15 cellular contexts compared by ENCODE assay signal in genomic region chr19:40414536-40415535, GRCh38. TPM values are rescaled to one million over a fixed set of nuclear protein-coding genes. Genes with fewer than 3 reads are reported as not detected.
DNase-seq lines count a peak whose midpoint lies in the region; ATAC-seq and TF ChIP-seq lines count a peak whose summit lies in the region.
"Had no signal": no experiment of that assay in that cellular context is flagged by ENCODE, and none has a peak within 500 bp of the region (broad histone marks: within the 10 kb centered on the region; RNA-seq: fewer than 3 reads in every experiment).

No MANE protein-coding gene starts in this region.

- H3F3A ChIP-seq in neural progenitor cell (ENCODE audit: low read depth) = peaks cover 7% of the 10 kb centered on the region

- no peak overlapping the region for H3K4me3 Mint-ChIP-seq in neural progenitor cell
- no peak overlapping the region for H3K4me3 Mint-ChIP-seq in activated CD4-positive, alpha-beta memory T cell treated with anti-CD3 and anti-CD28 coated beads, Interleukin-2, amount 10 ng/mL, durations not matched to agents 7 days and 5 days
- H3K4me3 Mint-ChIP-seq: mesothelial cell of epicardium had no signal

- H3K9me3 Mint-ChIP-seq in neural progenitor cell = no peaks in the 10 kb centered on the region
- H3K9me3 Mint-ChIP-seq in activated CD4-positive, alpha-beta memory T cell treated with anti-CD3 and anti-CD28 coated beads, Interleukin-2, amount 10 ng/mL, durations not matched to agents 7 days and 5 days = no peaks in the 10 kb centered on the region
- H3K9me3 Mint-ChIP-seq: activated naive CD4-positive, alpha-beta T cell treated with anti-CD3 and anti-CD28 coated beads, Interleukin-2, amount 50 U/mL, for 72 hours; mesothelial cell of epicardium had no signal

- H3K27ac ChIP-seq in BLaER1 treated with 17β-estradiol and CSF1 and Interleukin-3, amounts not matched to agents 10 nM and 100 nM = peak overlapping the region in 8 of 11 experiments; percentile 23 to 85 (median 43); a peak in 12 of 22 replicates
- H3K27ac ChIP-seq in neural progenitor cell = no peak overlapping the region
- H3K27ac ChIP-seq: cardiac muscle cell, foreskin keratinocyte, stomach had no signal

- H3K9ac ChIP-seq in BLaER1 treated with 17β-estradiol and CSF1 and Interleukin-3, amounts not matched to agents 10 nM and 100 nM = peak overlapping the region in 5 of 11 experiments; percentile 1 to 45 (median 24); a peak in 5 of 22 replicates
- H3K9ac ChIP-seq in neural progenitor cell = no peak overlapping the region

- no peak overlapping the region for H3K4me3 ChIP-seq in BLaER1 treated with 17β-estradiol and CSF1 and Interleukin-3, amounts not matched to agents 10 nM and 100 nM
- H3K4me3 ChIP-seq in neural progenitor cell = no peak overlapping the region
- H3K4me3 ChIP-seq: cardiac muscle cell, stomach had no signal

- TF ChIP-seq CTCF in neural progenitor cell (IDR thresholded peaks at IDR 0.05) = no peak

- no peaks in the 10 kb centered on the region; a peak in 1 of 22 replicates for H3K27me3 ChIP-seq in BLaER1 treated with 17β-estradiol and CSF1 and Interleukin-3, amounts not matched to agents 10 nM and 100 nM
- H3K27me3 ChIP-seq in neural progenitor cell = no peaks in the 10 kb centered on the region
- H3K27me3 ChIP-seq: cardiac muscle cell, foreskin keratinocyte, stomach had no signal

- peak overlapping the region; percentile 22 for H2AFZ ChIP-seq in neural progenitor cell (replicated peaks)

- H3K4me1 Mint-ChIP-seq in neural progenitor cell = peaks cover 33% of the 10 kb centered on the region
- peaks cover 33% of the 10 kb centered on the region for H3K4me1 Mint-ChIP-seq in activated CD4-positive, alpha-beta memory T cell treated with anti-CD3 and anti-CD28 coated beads, Interleukin-2, amount 10 ng/mL, durations not matched to agents 7 days and 5 days

- no peak for ATAC-seq in GM21447 (IDR thresholded peaks at IDR 0.05; ENCODE audit: unreplicated experiment)
- ATAC-seq: activated naive CD4-positive, alpha-beta T cell treated with anti-CD3 and anti-CD28 coated beads, Interleukin-2, amount 50 U/mL, for 72 hours; foreskin keratinocyte had no signal

- POLR2A ChIA-PET in activated CD4-positive, alpha-beta memory T cell treated with anti-CD3 and anti-CD28 coated beads, Interleukin-2, amount 10 ng/mL, durations not matched to agents 7 days and 5 days (lab: Charles Lee) = interaction anchor here (1.0 kb wide), 1 partner anchor 29 kb away, joined by 3 read pairs; no protein-coding TSS in a partner anchor

- no peaks in the 10 kb centered on the region for H4K20me1 ChIP-seq in BLaER1 treated with 17β-estradiol and CSF1 and Interleukin-3, amounts not matched to agents 10 nM and 100 nM
- no peaks in the 10 kb centered on the region for H4K20me1 ChIP-seq in neural progenitor cell (ENCODE audit: low read depth)

- CTCF ChIA-PET in activated CD4-positive, alpha-beta memory T cell treated with anti-CD3 and anti-CD28 coated beads, Interleukin-2, amount 10 ng/mL, durations not matched to agents 7 days and 5 days (lab: Charles Lee) = interaction anchor here (1.9 kb wide), 1 partner anchor 10 kb away, joined by 5 read pairs; no protein-coding TSS in a partner anchor

- H3K27ac Mint-ChIP-seq in neural progenitor cell = peak overlapping the region; percentile 85
- no peak overlapping the region for H3K27ac Mint-ChIP-seq in activated CD4-positive, alpha-beta memory T cell treated with anti-CD3 and anti-CD28 coated beads, Interleukin-2, amount 10 ng/mL, durations not matched to agents 7 days and 5 days
- H3K27ac Mint-ChIP-seq: activated naive CD4-positive, alpha-beta T cell treated with anti-CD3 and anti-CD28 coated beads, Interleukin-2, amount 50 U/mL, for 72 hours; mesothelial cell of epicardium had no signal

- peaks cover 4% of the 10 kb centered on the region for H3K27me3 Mint-ChIP-seq in neural progenitor cell (ENCODE audit: insufficient read depth, low read depth)
- peaks cover 1% of the 10 kb centered on the region for H3K27me3 Mint-ChIP-seq in activated CD4-positive, alpha-beta memory T cell treated with anti-CD3 and anti-CD28 coated beads, Interleukin-2, amount 10 ng/mL, durations not matched to agents 7 days and 5 days

- DNase-seq in astrocyte of the hippocampus (ENCODE audit: low read depth, low spot score) (peak; percentile 52), neural progenitor cell (ENCODE audit: low spot score) (peak; percentile 4), NCI-H82 (lab: John Stamatoyannopoulos, UW) (no peak)
- DNase-seq in activated CD4-positive, alpha-beta memory T cell treated with anti-CD3 and anti-CD28 coated beads, Interleukin-2, amount 10 ng/mL, durations not matched to agents 7 days and 5 days = no peak
- DNase-seq: activated CD4-positive, CD25-positive, alpha-beta regulatory T cell; foreskin keratinocyte; NCI-H2081 treated with DMSO at 0.1 percent for 48 hours; NCI-H526 treated with DMSO at 0.1 percent for 48 hours; stomach had no signal

- H3K36me3 Mint-ChIP-seq in neural progenitor cell = no peaks in the 10 kb centered on the region
- no peaks in the 10 kb centered on the region for H3K36me3 Mint-ChIP-seq in activated CD4-positive, alpha-beta memory T cell treated with anti-CD3 and anti-CD28 coated beads, Interleukin-2, amount 10 ng/mL, durations not matched to agents 7 days and 5 days (ENCODE audit: low read depth)
- H3K36me3 Mint-ChIP-seq: activated naive CD4-positive, alpha-beta T cell treated with anti-CD3 and anti-CD28 coated beads, Interleukin-2, amount 50 U/mL, for 72 hours; mesothelial cell of epicardium had no signal

- H3K4me1 ChIP-seq in BLaER1 treated with 17β-estradiol and CSF1 and Interleukin-3, amounts not matched to agents 10 nM and 100 nM = peaks cover 74 to 98% (median 92%) of the 10 kb centered on the region in 10 experiments
- peaks cover 21% of the 10 kb centered on the region for H3K4me1 ChIP-seq in neural progenitor cell
- H3K4me1 ChIP-seq: foreskin keratinocyte had no signal

- peak overlapping the region in 10 of 11 experiments; percentile 31 to 96 (median 87); a peak in 17 of 22 replicates for H3K4me2 ChIP-seq in BLaER1 treated with 17β-estradiol and CSF1 and Interleukin-3, amounts not matched to agents 10 nM and 100 nM
- H3K4me2 ChIP-seq in neural progenitor cell = no peak overlapping the region

- H3K36me3 ChIP-seq in BLaER1 treated with 17β-estradiol and CSF1 and Interleukin-3, amounts not matched to agents 10 nM and 100 nM = no peaks in the 10 kb centered on the region
- H3K36me3 ChIP-seq in neural progenitor cell = no peaks in the 10 kb centered on the region
- H3K36me3 ChIP-seq: cardiac muscle cell, stomach had no signal

- H3K9me3 ChIP-seq in BLaER1 treated with 17β-estradiol and CSF1 and Interleukin-3, amounts not matched to agents 10 nM and 100 nM (replicated peaks in 1 of 11) = no peaks in the 10 kb centered on the region
- H3K9me3 ChIP-seq in neural progenitor cell (ENCODE audit: low read depth) = no peaks in the 10 kb centered on the region
- H3K9me3 ChIP-seq: stomach had no signal

- H3K79me2 ChIP-seq in neural progenitor cell (ENCODE audit: low read depth) = no peaks in the 10 kb centered on the region

RNA-seq across cellular contexts. Expression of gene PRX, which starts 1.7 kb away (rescaled TPM):
- 1.4 and 4.7 TPM in 2 replicates for total RNA-seq in neural progenitor cell (ENCODE audit: low replicate concordance)
- 1 to 10 TPM; 1.1 to 1.5 TPM for total RNA-seq in activated CD4-positive, alpha-beta memory T cell treated with anti-CD3 and anti-CD28 coated beads, Interleukin-2, amount 10 ng/mL, durations not matched to agents 7 days and 5 days

RNA-seq across cellular contexts. Expression of gene SERTAD1, which starts 11.0 kb away (rescaled TPM):
- total RNA-seq in neural progenitor cell (ENCODE audit: low replicate concordance) = 2.4 and 5.5 TPM in 2 replicates
- total RNA-seq in activated CD4-positive, alpha-beta memory T cell treated with anti-CD3 and anti-CD28 coated beads, Interleukin-2, amount 10 ng/mL, durations not matched to agents 7 days and 5 days = 10 to 100 TPM; 10.6 to 10.7 TPM

RNA-seq across cellular contexts. Expression of gene HIPK4, which starts 24.9 kb away (rescaled TPM):
- 0.34 TPM in 1 of 2 replicates, not detected in the other for total RNA-seq in neural progenitor cell (ENCODE audit: low replicate concordance)
- under 1 TPM; 0.10 TPM for total RNA-seq in activated CD4-positive, alpha-beta memory T cell treated with anti-CD3 and anti-CD28 coated beads, Interleukin-2, amount 10 ng/mL, durations not matched to agents 7 days and 5 days
- total RNA-seq: activated naive CD4-positive, alpha-beta T cell treated with anti-CD3 and anti-CD28 coated beads, Interleukin-2, amount 50 U/mL, for 72 hours; stomach; T-helper 1 cell treated with Interleukin-12 subunit alpha and Interleukin-12 subunit beta and Interleukin-4 antibody, amounts not matched to agents 30 ng/mL and 1 ng/mL, for 36 hours had no signal

RNA-seq across cellular contexts. Expression of gene SERTAD3, which starts 29.3 kb away (rescaled TPM):
- 15.3 and 27.4 TPM in 2 replicates for total RNA-seq in neural progenitor cell (ENCODE audit: low replicate concordance)
- total RNA-seq in activated CD4-positive, alpha-beta memory T cell treated with anti-CD3 and anti-CD28 coated beads, Interleukin-2, amount 10 ng/mL, durations not matched to agents 7 days and 5 days = 10 to 100 TPM; 18.0 to 20.3 TPM

RNA-seq across cellular contexts. Expression of gene BLVRB, which starts 50.7 kb away (rescaled TPM):
- 11.3 and 24.4 TPM in 2 replicates for total RNA-seq in neural progenitor cell (ENCODE audit: low replicate concordance)
- total RNA-seq in activated CD4-positive, alpha-beta memory T cell treated with anti-CD3 and anti-CD28 coated beads, Interleukin-2, amount 10 ng/mL, durations not matched to agents 7 days and 5 days = 10 to 100 TPM; 20.1 to 20.5 TPM

Comparison
In these comparisons a context has a peak if more than half of its experiments do, and no peak if none do; other contexts are left out.
1. DNase-seq: peak in astrocyte of the hippocampus (single experiment) and neural progenitor cell (single experiment); none in NCI-H82 (single experiment) and activated CD4-positive, alpha-beta memory T cell treated with anti-CD3 and anti-CD28 coated beads, Interleukin-2, amount 10 ng/mL, durations not matched to agents 7 days and 5 days (single experiment).